ENCODE assay signal across 8 cellular contexts in genomic region chr15:22979699-22980188, GRCh38. TPM values are rescaled to one million over a fixed set of nuclear protein-coding genes. Genes with fewer than 3 reads are reported as not detected.
DNase-seq lines count a peak whose midpoint lies in the region; ATAC-seq and TF ChIP-seq lines count a peak whose summit lies in the region.

No MANE protein-coding gene starts in this region.

- ATAC-seq in GM19397 (IDR thresholded peaks at IDR 0.05; ENCODE audit: unreplicated experiment) (peak; percentile 20), GM19467 (IDR thresholded peaks at IDR 0.05; ENCODE audit: unreplicated experiment) (no peak)

- H2AFZ ChIP-seq in MM.1S (ENCODE audit: low read length) (peak overlapping the region; percentile 71), hepatocyte (peak overlapping the region; percentile 90)

- H4K20me1 ChIP-seq in BLaER1: peaks cover 50% of the 10 kb centered on the region
- H4K20me1 ChIP-seq in MM.1S (ENCODE audit: insufficient read depth, low read length): no peaks in the 10 kb centered on the region
- H4K20me1 ChIP-seq in hepatocyte (ENCODE audit: insufficient read depth, poor library complexity, severe bottlenecking): peaks cover 44% of the 10 kb centered on the region

- 1% methylated on average over 21 of the region's 49 CpGs for WGBS in hepatocyte (ENCODE audit: low lambda C conversion rate, missing lambda C conversion rate)

- no peak for DNase-seq in MM.1S
- peak; percentile 49 for DNase-seq in hepatocyte (ENCODE audit: low spot score)
- no peak for DNase-seq in skeletal muscle cell (ENCODE audit: low read depth)
- no peak for DNase-seq in NCI-H2029 (lab: John Stamatoyannopoulos, UW)

- H3K27ac ChIP-seq in BLaER1 (peak overlapping the region; percentile 72), MM.1S (ENCODE audit: low read length) (no peak overlapping the region; the same call in 1 of the 2 replicates), angular gyrus (ENCODE audit: low read depth, low read length) (peak overlapping the region; percentile 72), hepatocyte (peak overlapping the region; percentile 96)

- H3K9me3 ChIP-seq in BLaER1 (no peaks in the 10 kb centered on the region), MM.1S (replicated peaks; ENCODE audit: insufficient read depth, low read length) (no peaks in the 10 kb centered on the region), hepatocyte (ENCODE audit: low read depth) (no peaks in the 10 kb centered on the region)

- no peaks in the 10 kb centered on the region for H3F3A ChIP-seq in MM.1S (ENCODE audit: insufficient read depth, low read length)

- peaks cover 34% of the 10 kb centered on the region for H3K4me1 ChIP-seq in BLaER1
- 0 out of 2 replicates have a peak, but pooled peaks cover 4% of the 10 kb centered on the region for H3K4me1 ChIP-seq in MM.1S (ENCODE audit: low read length)
- H3K4me1 ChIP-seq in hepatocyte (ENCODE audit: insufficient read depth): peaks cover 5% of the 10 kb centered on the region

- H3K4me2 ChIP-seq in BLaER1: peak overlapping the region; percentile 99
- peak overlapping the region; percentile 83 for H3K4me2 ChIP-seq in MM.1S (ENCODE audit: low read depth, low read length)
- H3K4me2 ChIP-seq in hepatocyte: peak overlapping the region; percentile 83

- H3K36me3 ChIP-seq in BLaER1 (0 out of 2 replicates have a peak, but pooled peaks cover 3% of the 10 kb centered on the region), MM.1S (replicated peaks; ENCODE audit: insufficient read depth, low read length) (no peaks in the 10 kb centered on the region), hepatocyte (replicated peaks; ENCODE audit: insufficient read depth, low read depth) (no peaks in the 10 kb centered on the region)

- peaks cover 13% of the 10 kb centered on the region for H3K27me3 ChIP-seq in BLaER1
- no peaks in the 10 kb centered on the region for H3K27me3 ChIP-seq in MM.1S (replicated peaks; ENCODE audit: insufficient read depth, low read length)
- H3K27me3 ChIP-seq in hepatocyte: no peaks in the 10 kb centered on the region

- H3K4me3 ChIP-seq in BLaER1 (peak overlapping the region; percentile 97), MM.1S (ENCODE audit: low read length) (peak overlapping the region; percentile 74), hepatocyte (peak overlapping the region; percentile 91), skeletal muscle cell (ENCODE audit: low read depth, low read length) (peak overlapping the region; percentile 92)

- H3K79me2 ChIP-seq in MM.1S (ENCODE audit: low read length) (peaks cover 48% of the 10 kb centered on the region), hepatocyte (peaks cover 48% of the 10 kb centered on the region)

- H3K9ac ChIP-seq in BLaER1: peak overlapping the region; percentile 83
- peak overlapping the region; percentile 29; the same call in 1 of the 2 replicates for H3K9ac ChIP-seq in MM.1S (ENCODE audit: low read length)

- H3K9me2 ChIP-seq in MM.1S (replicated peaks; ENCODE audit: insufficient read depth, low read length) (no peaks in the 10 kb centered on the region), hepatocyte (replicated peaks; ENCODE audit: insufficient read depth) (no peaks in the 10 kb centered on the region)

- no peak for TF ChIP-seq CTCF in MM.1S (IDR thresholded peaks at IDR 0.05; ENCODE audit: low read length)
- TF ChIP-seq CTCF in hepatocyte (IDR thresholded peaks at IDR 0.05; ENCODE audit: poor library complexity): no peak

RNA-seq across cellular contexts. Expression of gene CYFIP1, which starts 0.4 kb away (rescaled TPM):
- total RNA-seq in hepatocyte: 83.4 and 92.2 TPM in 2 replicates
- 56.5 and 73.4 TPM in 2 replicates for polyA plus RNA-seq in hepatocyte

RNA-seq across cellular contexts. Expression of gene TUBGCP5, which starts 59.6 kb away (rescaled TPM):
- 21.0 and 29.4 TPM in 2 replicates for total RNA-seq in hepatocyte
- polyA plus RNA-seq in hepatocyte: 9.6 and 14.3 TPM in 2 replicates
